1 cellular context compared by ENCODE assay signal in genomic region chr1:187042538-187042937, GRCh38.
TF ChIP-seq lines count a peak whose summit lies in the region.

No MANE protein-coding gene starts in this region.

TF ChIP-seq in K562, 482 proteins besides CTCF, POLR2A, EP300 and RAD21 (continued from another document):
- TF ChIP-seq CEBPZ (IDR thresholded peaks at IDR 0.05; ENCODE audit: borderline replicate concordance, low read depth, low read length): no peak
- no peak for TF ChIP-seq SP2 (IDR thresholded peaks at IDR 0.05; ENCODE audit: extremely low read depth, low read depth, low read length, poor library complexity, severe bottlenecking)
- peak; percentile 21; the same call in 1 of the 2 replicates for TF ChIP-seq MAFF (IDR thresholded peaks at IDR 0.05; ENCODE audit: low read length)
- no peak for TF ChIP-seq SUPT5H (IDR thresholded peaks at IDR 0.05)
- no peak for TF ChIP-seq STAT5A (IDR thresholded peaks at IDR 0.05; ENCODE audit: borderline replicate concordance, low read length)
